8 cellular contexts compared by ENCODE assay signal in the genomic region with DNA sequence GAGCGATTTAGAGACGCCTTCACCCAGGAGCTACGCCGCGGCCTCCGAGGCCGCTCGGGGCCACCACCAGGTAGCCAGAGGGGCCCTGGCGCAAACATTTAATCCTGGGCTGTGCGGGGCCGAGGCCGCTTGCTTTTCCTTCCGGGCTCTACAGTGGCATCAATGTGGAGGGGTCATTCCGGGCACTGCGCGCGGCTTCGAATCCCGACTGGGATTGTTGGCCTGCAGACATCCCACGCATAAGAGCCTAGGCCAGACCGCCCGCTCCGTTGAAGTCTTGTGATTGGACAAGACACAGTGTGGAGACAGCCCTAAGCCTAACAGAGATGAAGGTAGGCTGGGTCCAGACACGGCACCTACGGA. TPM values are rescaled to one million over a fixed set of nuclear protein-coding genes. Genes with fewer than 3 reads are reported as not detected.
DNase-seq lines count a peak whose midpoint lies in the region; ATAC-seq, FAIRE-seq and TF ChIP-seq lines count a peak whose summit lies in the region.

No MANE protein-coding gene starts in this region.

- H3K9me3 ChIP-seq in Karpas-422 (ENCODE audit: low read length) (no peaks in the 10 kb centered on the region), ascending aorta (no peaks in the 10 kb centered on the region), keratinocyte (ENCODE audit: control insufficient read depth, low read depth, low read length) (no peaks in the 10 kb centered on the region)

- dilution Hi-C loops in keratinocyte (cut with MboI; ENCODE audit: extremely low pct_ligation_motif_present, low sequenced_read_pairs) = no loop called here

- ATAC-seq in GM21390 (IDR thresholded peaks at IDR 0.05; ENCODE audit: unreplicated experiment) (peak; percentile 4), HG03135 (IDR thresholded peaks at IDR 0.05; ENCODE audit: unreplicated experiment) (no peak)

- H3K36me3 ChIP-seq in Karpas-422 (ENCODE audit: insufficient read depth, low read length) (peaks cover 14% of the 10 kb centered on the region; the same call in 1 of the 2 replicates), ascending aorta (peaks cover 9 to 10% of the 10 kb centered on the region in 2 donors), keratinocyte (ENCODE audit: control insufficient read depth in 2 of 2, extremely low read depth in 1 of 2, insufficient read depth in 2 of 2, low read length in 2 of 2) (peaks cover 4 to 26% of the 10 kb centered on the region in 2 experiments)

- peaks cover 16 to 30% of the 10 kb centered on the region in 2 donors for H3K36me3 Mint-ChIP-seq in CD14-positive monocyte

- peaks cover 0 to 2% (median 0%) of the 10 kb centered on the region in 7 donors for H3K9me3 Mint-ChIP-seq in CD14-positive monocyte

- no peaks in the 10 kb centered on the region for H3K9me1 ChIP-seq in keratinocyte (ENCODE audit: control insufficient read depth, extremely low read depth, insufficient read depth, low read length)

- FAIRE-seq in keratinocyte (lab: Jason Lieb, UNC) = no peak

- peaks cover 26% of the 10 kb centered on the region for H3K4me1 Mint-ChIP-seq in CD14-positive monocyte

- H3K4me3 Mint-ChIP-seq in CD14-positive monocyte = peak overlapping the region; percentile 96 to 98

- H3K4me1 ChIP-seq in Karpas-422 (ENCODE audit: low read length) (peaks cover 33% of the 10 kb centered on the region), ascending aorta (peaks cover 14 to 17% of the 10 kb centered on the region in 2 donors), keratinocyte (ENCODE audit: control insufficient read depth, extremely low read depth, insufficient read depth, low read length) (peaks cover 15% of the 10 kb centered on the region)

- H3K27ac ChIP-seq in Karpas-422 (ENCODE audit: low read length) (peak overlapping the region; percentile 43; the same call in 1 of the 2 replicates), ascending aorta (peak overlapping the region; percentile 88 to 96), keratinocyte (ENCODE audit: control insufficient read depth, insufficient read depth, low read length) (peak overlapping the region; percentile 77)

- peak overlapping the region; percentile 96 for H3K4me2 ChIP-seq in Karpas-422 (ENCODE audit: low read depth, low read length, poor library complexity, severe bottlenecking)
- peak overlapping the region; percentile 100 for H3K4me2 ChIP-seq in keratinocyte (ENCODE audit: control insufficient read depth, extremely low read depth, insufficient read depth, low read depth, low read length)

- TF ChIP-seq CTCF in CD14-positive monocyte (IDR thresholded peaks at IDR 0.05) (no peak), ascending aorta (IDR thresholded peaks at IDR 0.05) (no peak), keratinocyte (optimal IDR thresholded peaks at IDR 0.05 in 1 of 3, IDR thresholded peaks at IDR 0.05 in 1 of 3, conservative IDR thresholded peaks at IDR 0.05 in 1 of 3; ENCODE audit: extremely low read depth in 1 of 3, insufficient read depth in 2 of 3, low read length in 3 of 3) (no peak)

- no peaks in the 10 kb centered on the region for H3K9me2 ChIP-seq in Karpas-422 (replicated peaks; ENCODE audit: insufficient read depth, low read length)

- no peak for DNase-seq in CD14-positive monocyte (ENCODE audit: low spot score)
- peak; percentile 71 for DNase-seq in Karpas-422
- DNase-seq in ascending aorta (ENCODE audit: low spot score in 2 of 2) = no peak
- DNase-seq in keratinocyte (ENCODE audit: low read depth, low spot score) = no peak
- DNase-seq in stimulated activated CD8-positive, alpha-beta memory T cell treated with anti-CD3 and anti-CD28 coated beads, Interleukin-12 subunit alpha, Interleukin-12 subunit beta, amount 100 ng/mL, for 24 hours (ENCODE audit: extremely low read depth) = peak; percentile 3
- DNase-seq in NCI-H187 (lab: John Stamatoyannopoulos, UW) = no peak

- H3K79me2 ChIP-seq in Karpas-422 (ENCODE audit: low read length) = peaks cover 56% of the 10 kb centered on the region
- peaks cover 61% of the 10 kb centered on the region for H3K79me2 ChIP-seq in keratinocyte (ENCODE audit: control insufficient read depth, insufficient read depth, low read length)

- peak overlapping the region in 6 of 7 donors; percentile 79 to 99 (median 89) for H3K27ac Mint-ChIP-seq in CD14-positive monocyte

- no peaks in the 10 kb centered on the region for H3K27me3 Mint-ChIP-seq in CD14-positive monocyte (ENCODE audit: low read depth in 3 of 3)

- H3K4me3 ChIP-seq in Karpas-422 (ENCODE audit: low read length) (peak overlapping the region; percentile 94), ascending aorta (peak overlapping the region; percentile 93 to 100), keratinocyte (ENCODE audit: control insufficient read depth in 2 of 3, extremely low read depth in 1 of 3, insufficient read depth in 2 of 3, low read depth in 1 of 3, low read length in 3 of 3) (peak overlapping the region; percentile 92 to 100 (median 100))

- intact Hi-C loops in CD14-positive monocyte (cut with micrococcal nuclease) (loop anchor here (5.0 kb wide), 2 partner anchors 76 to 376 kb away; a partner anchor contains a TSS), ascending aorta (cut with DNase I) (loop anchor here (1.0 to 5.0 kb wide), 6 partner anchors 26 to 440 kb away; a partner anchor contains a TSS)

- no peaks in the 10 kb centered on the region for H3K27me3 ChIP-seq in Karpas-422 (ENCODE audit: low read length)
- H3K27me3 ChIP-seq in ascending aorta = no peaks in the 10 kb centered on the region
- H3K27me3 ChIP-seq in keratinocyte (ENCODE audit: control insufficient read depth, extremely low read depth, insufficient read depth, low read length) = no peaks in the 10 kb centered on the region

- H2AFZ ChIP-seq in Karpas-422 (ENCODE audit: low read length) (peak overlapping the region; percentile 24; the same call in 1 of the 2 replicates), keratinocyte (ENCODE audit: control insufficient read depth, low read length) (peak overlapping the region; percentile 84)

- H3K9ac ChIP-seq in Karpas-422 (ENCODE audit: low read length) (peak overlapping the region; percentile 91), keratinocyte (ENCODE audit: control insufficient read depth, extremely low read depth, insufficient read depth, low read length) (peak overlapping the region; percentile 98)

- peaks cover 17% of the 10 kb centered on the region for H4K20me1 ChIP-seq in Karpas-422 (ENCODE audit: insufficient read depth, low read depth, low read length)
- no peaks in the 10 kb centered on the region for H4K20me1 ChIP-seq in keratinocyte (ENCODE audit: control insufficient read depth, extremely low read depth, insufficient read depth, low read length)

RNA-seq across cellular contexts. Expression of a gene that starts 0.6 kb away (rescaled TPM):
- polyA plus RNA-seq in CD14-positive monocyte = 10 to 100 TPM; 33.4 to 42.9 TPM
- total RNA-seq in Karpas-422 (2014; rRNA removed; shearing (Covaris generic); ENCODE audit: low replicate concordance) = 73.0 and 81.8 TPM in 2 replicates
- total RNA-seq in ascending aorta = 16.9 TPM
- polyA plus RNA-seq in keratinocyte = 54.8 to 71.4 TPM (median 58.8 TPM) in 3 replicates
- 117 TPM for polyA plus RNA-seq in keratinocyte (2011; ENCODE audit: low read depth)
- polyA plus RNA-seq in keratinocyte (2011; cell fraction: cytosol; rRNA removed) = 79.6 and 86.6 TPM in 2 replicates
- 53.7 and 67.3 TPM in 2 replicates for polyA plus RNA-seq in keratinocyte (2011; cell fraction: nucleus; rRNA removed)
- polyA plus RNA-seq in keratinocyte (2012; ENCODE audit: low replicate concordance) = 55.0 and 65.5 TPM in 2 replicates
- polyA minus RNA-seq in keratinocyte = 20.1 to 50.6 TPM (median 21.3 TPM) in 3 replicates
- polyA minus RNA-seq in keratinocyte (2011; cell fraction: cytosol; rRNA and poly(A)+ RNA removed) = 26.7 TPM
- polyA minus RNA-seq in keratinocyte (2011; cell fraction: nucleus; rRNA and poly(A)+ RNA removed) = 8.3 and 16.7 TPM in 2 replicates

RNA-seq across cellular contexts. Expression of a gene that starts 25.7 kb away (rescaled TPM):
- polyA plus RNA-seq in CD14-positive monocyte (1 to 10 TPM; 1.6 to 1.9 TPM), keratinocyte (1.4 to 2.1 TPM (median 1.5 TPM) in 3 replicates)
- total RNA-seq in Karpas-422 (2014; rRNA removed; shearing (Covaris generic); ENCODE audit: low replicate concordance) = 0.37 and 1.1 TPM in 2 replicates
- 0.96 TPM for total RNA-seq in ascending aorta
- polyA plus RNA-seq in keratinocyte (2011; ENCODE audit: low read depth) = 0.77 TPM
- 1.3 and 1.5 TPM in 2 replicates for polyA plus RNA-seq in keratinocyte (2011; cell fraction: cytosol; rRNA removed)
- polyA plus RNA-seq in keratinocyte (2011; cell fraction: nucleus; rRNA removed) = 10.3 and 13.3 TPM in 2 replicates
- polyA plus RNA-seq in keratinocyte (2012; ENCODE audit: low replicate concordance) = 1.7 and 2.0 TPM in 2 replicates
- polyA minus RNA-seq in keratinocyte = 1.5 to 2.2 TPM (median 1.9 TPM) in 3 replicates
- 2.3 TPM for polyA minus RNA-seq in keratinocyte (2011; cell fraction: cytosol; rRNA and poly(A)+ RNA removed)
- polyA minus RNA-seq in keratinocyte (2011; cell fraction: nucleus; rRNA and poly(A)+ RNA removed) = 2.1 and 4.2 TPM in 2 replicates

Comparison
In these comparisons a context has a peak if more than half of its experiments do, and no peak if none do; other contexts are left out.
1. DNase-seq: peak in Karpas-422 (single experiment) and stimulated activated CD8-positive, alpha-beta memory T cell treated with anti-CD3 and anti-CD28 coated beads, Interleukin-12 subunit alpha, Interleukin-12 subunit beta, amount 100 ng/mL, for 24 hours (single experiment); none in CD14-positive monocyte (single experiment), ascending aorta (0 of 2), keratinocyte (single experiment) and NCI-H187 (0 of 2).
2. Peak in every context shown above with its lines, with median percentiles within 50 percentile points of each other: H3K27ac ChIP-seq and H3K4me3 ChIP-seq.